ENCODE assay signal across 24 cellular contexts in the genomic region with DNA sequence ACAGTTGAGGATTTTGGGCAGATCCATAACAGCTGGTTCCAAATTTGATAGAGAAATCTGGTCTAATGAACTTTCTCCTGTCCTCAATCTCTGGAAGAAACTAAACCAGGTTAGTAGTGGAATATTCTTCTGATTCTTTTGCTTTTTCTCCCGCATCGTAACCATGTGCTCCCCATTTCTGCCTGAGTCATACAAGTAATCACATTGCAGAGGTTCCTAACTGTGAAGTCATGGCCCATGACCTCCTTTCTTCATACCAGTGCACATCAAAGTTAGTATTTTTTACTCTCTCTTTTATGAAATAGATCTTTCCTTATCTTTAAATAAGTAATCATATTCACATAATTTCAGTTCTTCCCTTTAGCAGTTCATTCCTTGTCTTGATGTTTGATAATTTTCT.
DNase-seq lines count a peak whose midpoint lies in the region; TF ChIP-seq lines count a peak whose summit lies in the region.
"Had no signal": no experiment of that assay in that cellular context is flagged by ENCODE, and none has a peak within 500 bp of the region (broad histone marks: within the 10 kb centered on the region; RNA-seq: fewer than 3 reads in every experiment).

No MANE protein-coding gene starts in this region.

- DNase-seq in EL, result peak; percentile 67
- no peak for DNase-seq in SK-N-SH
- peak; percentile 72 for DNase-seq in fibroblast of mammary gland (ENCODE audit: low read depth)
- DNase-seq in mesendoderm, result peak; percentile 9
- DNase-seq in activated T-cell treated with anti-CD3 and anti-CD28 coated beads for 4 hours, result no peak
- no peak for DNase-seq in activated naive CD4-positive, alpha-beta T cell (lab: John Stamatoyannopoulos, UW)
- DNase-seq in NAMALWA (ENCODE audit: low spot score), result no peak
- no peak for DNase-seq in activated T-cell treated with anti-CD3 and anti-CD28 coated beads, Interleukin-2, amount 50 U/mL, for 1 hour
- DNase-seq: activated B cell treated with CpG ODN at 0.5 μM for 24 hours; activated CD4-positive, alpha-beta T cell treated with anti-CD3 and anti-CD28 coated beads, Interleukin-2, amount 50 U/mL, for 48 hours; activated CD8-positive, alpha-beta memory T cell treated with anti-CD3 and anti-CD28 coated beads, Interleukin-2, amount 50 U/mL, for 48 hours; activated effector memory CD4-positive, alpha-beta T cell treated with anti-CD3 and anti-CD28 coated beads, Interleukin-2, amount 50 U/mL, for 16 hours; colonic mucosa; H9; heart left ventricle; naive B cell; NCI-H2029 treated with DMSO at 0.1 percent for 48 hours; NCI-H82; nucleus accumbens; small intestine; stimulated activated CD4-positive, alpha-beta T cell treated with anti-CD3 and anti-CD28 coated beads, Interleukin-2, amount 100 ng/mL, for 24 hours; T-helper 9 cell had no signal

- no peak for TF ChIP-seq CTCF in SK-N-SH (IDR thresholded peaks at IDR 0.05)
- TF ChIP-seq CTCF in fibroblast of mammary gland (conservative IDR thresholded peaks at IDR 0.05; ENCODE audit: control insufficient read depth, insufficient read depth, low read depth, low read length), result no peak

- no peaks in the 10 kb centered on the region for H4K20me1 ChIP-seq in SK-N-SH (ENCODE audit: insufficient read depth)

- H3K27me3 ChIP-seq in SK-N-SH (ENCODE audit: insufficient read depth) (no peaks in the 10 kb centered on the region), mesendoderm (ENCODE audit: insufficient read depth, low read length, poor library complexity) (no peaks in the 10 kb centered on the region)
- H3K27me3 ChIP-seq: colonic mucosa, esophagus muscularis mucosa, heart left ventricle had no signal

- no peak overlapping the region for H4K5ac ChIP-seq in mesendoderm (ENCODE audit: low read length)

- H3K9ac ChIP-seq in SK-N-SH (no peak overlapping the region), mesendoderm (ENCODE audit: low read length) (no peak overlapping the region)

- H4K8ac ChIP-seq in mesendoderm (ENCODE audit: low read depth, low read length), result no peak overlapping the region

- TF ChIP-seq EP300 in SK-N-SH (IDR thresholded peaks at IDR 0.05; ENCODE audit: borderline replicate concordance in 1 of 2, low read depth in 1 of 2, low read length in 1 of 2), result no peak

- peaks cover 0 to 16% of the 10 kb centered on the region in 2 experiments for H3K36me3 ChIP-seq in SK-N-SH (replicated peaks in 1 of 2; ENCODE audit: control insufficient read depth in 1 of 2, insufficient read depth in 2 of 2, low read length in 1 of 2)
- no peaks in the 10 kb centered on the region for H3K36me3 ChIP-seq in mesendoderm (ENCODE audit: control insufficient read depth, insufficient read depth, low read length)
- H3K36me3 ChIP-seq: colonic mucosa had no signal

- no peak overlapping the region for H2BK15ac ChIP-seq in mesendoderm (replicated peaks; ENCODE audit: low read depth)

- H2BK5ac ChIP-seq in mesendoderm (ENCODE audit: low read length), result no peak overlapping the region

- CTCF ChIA-PET in SK-N-SH (lab: Yijun Ruan, JAX), result no interaction called here

- no peak overlapping the region for H3K4me3 ChIP-seq in SK-N-SH (ENCODE audit: low read depth in 2 of 2, low read length in 1 of 2)
- H3K4me3 ChIP-seq in fibroblast of mammary gland (ENCODE audit: control insufficient read depth, low read depth, low read length), result no peak overlapping the region
- H3K4me3 ChIP-seq in mesendoderm (ENCODE audit: low read length), result no peak overlapping the region
- H3K4me3 ChIP-seq: A549, colonic mucosa, esophagus muscularis mucosa, heart left ventricle had no signal

- H3K27ac ChIP-seq in SK-N-SH (ENCODE audit: low read depth in 2 of 2, low read length in 1 of 2) (peak overlapping the region in 1 of 2 experiments; percentile 9; a peak in 2 of 4 replicates), mesendoderm (ENCODE audit: low read depth, low read length) (no peak overlapping the region)
- H3K27ac ChIP-seq: A549, colonic mucosa, esophagus muscularis mucosa, heart left ventricle had no signal

- H3K79me2 ChIP-seq in SK-N-SH (ENCODE audit: insufficient read depth), result no peaks in the 10 kb centered on the region
- H3K79me2 ChIP-seq in mesendoderm (ENCODE audit: control insufficient read depth, insufficient read depth, low read length), result no peaks in the 10 kb centered on the region

- H3K23ac ChIP-seq in mesendoderm (ENCODE audit: low read length), result no peak overlapping the region

- TF ChIP-seq RAD21 in SK-N-SH (IDR thresholded peaks at IDR 0.05; ENCODE audit: low read length), result no peak

- no peaks in the 10 kb centered on the region for H3K9me3 ChIP-seq in SK-N-SH
- H3K9me3 ChIP-seq: A549, colonic mucosa, esophagus muscularis mucosa, heart left ventricle had no signal

- H2AK5ac ChIP-seq in mesendoderm (ENCODE audit: low read length), result no peak overlapping the region

- no peaks in the 10 kb centered on the region for H3K79me1 ChIP-seq in mesendoderm (ENCODE audit: low read length)

- H3K18ac ChIP-seq in mesendoderm (ENCODE audit: low read length), result no peak overlapping the region

- no peak overlapping the region for H2BK120ac ChIP-seq in mesendoderm (ENCODE audit: low read depth, low read length)

- POLR2A ChIA-PET in SK-N-SH (lab: Yijun Ruan, JAX), result no interaction called here

- H3K4ac ChIP-seq in mesendoderm (ENCODE audit: low read depth, low read length), result no peak overlapping the region

- WGBS in SK-N-SH (ENCODE audit: low lambda C conversion rate), result 71% methylated on average over 2 of the region's 2 CpGs
- no CpG with 5 or more reads among the region's 2 CpGs for WGBS in mesendoderm (ENCODE audit: extremely low coverage, insufficient coverage, low lambda C conversion rate)

- no peak overlapping the region for H3K56ac ChIP-seq in mesendoderm (ENCODE audit: low read length)

- H3K4me1 ChIP-seq in SK-N-SH (ENCODE audit: control insufficient read depth in 1 of 2, insufficient read depth in 2 of 2, low read depth in 1 of 2, low read length in 1 of 2) (no peaks in the 10 kb centered on the region; a peak in 1 of 4 replicates), mesendoderm (ENCODE audit: control insufficient read depth, low read depth, low read length) (no peaks in the 10 kb centered on the region)
- H3K4me1 ChIP-seq: A549, colonic mucosa, esophagus muscularis mucosa, heart left ventricle had no signal

- no peak overlapping the region for H2AFZ ChIP-seq in SK-N-SH (ENCODE audit: low read depth)

- no peaks in the 10 kb centered on the region for H3F3A ChIP-seq in SK-N-SH (replicated peaks; ENCODE audit: insufficient read depth)

- H3K9me2 ChIP-seq in SK-N-SH, result no peaks in the 10 kb centered on the region

- H3K4me2 ChIP-seq in SK-N-SH, result no peak overlapping the region
- no peak overlapping the region for H3K4me2 ChIP-seq in mesendoderm (ENCODE audit: low read length)
- H3K4me2 ChIP-seq: A549 had no signal

TF ChIP-seq in SK-N-SH, 30 proteins besides CTCF, POLR2A, EP300 and RAD21:
- TF ChIP-seq JUND (IDR thresholded peaks at IDR 0.05) (no peak), YY1 (IDR thresholded peaks at IDR 0.05; ENCODE audit: low read depth) (no peak), GABPA (IDR thresholded peaks at IDR 0.05; ENCODE audit: low read depth) (no peak), FOSL2 (IDR thresholded peaks at IDR 0.05; ENCODE audit: borderline replicate concordance, low read depth) (peak; percentile 38; the same call in 1 of the 2 replicates), FOXM1 (IDR thresholded peaks at IDR 0.05; ENCODE audit: low read depth) (no peak), EZH2phosphoT487 (IDR thresholded peaks at IDR 0.05; ENCODE audit: borderline replicate concordance, low read depth) (no peak), SMC3 (IDR thresholded peaks at IDR 0.05; ENCODE audit: low read depth, low read length) (no peak), NRF1 (IDR thresholded peaks at IDR 0.05; ENCODE audit: low read depth, low read length) (no peak), TAF1 (IDR thresholded peaks at IDR 0.05; ENCODE audit: borderline replicate concordance, low read depth, low read length) (no peak), RCOR1 (IDR thresholded peaks at IDR 0.05; ENCODE audit: low read length) (no peak), RFX5 (IDR thresholded peaks at IDR 0.05; ENCODE audit: low read length) (no peak)
- TF ChIP-seq, protein P1, sequence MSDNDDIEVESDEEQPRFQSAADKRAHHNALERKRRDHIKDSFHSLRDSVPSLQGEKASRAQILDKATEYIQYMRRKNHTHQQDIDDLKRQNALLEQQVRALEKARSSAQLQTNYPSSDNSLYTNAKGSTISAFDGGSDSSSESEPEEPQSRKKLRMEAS (IDR thresholded peaks at IDR 0.05; ENCODE audit: low read depth), result peak; percentile 66; the same call in 1 of the 2 replicates
TF ChIP-seq in SK-N-SH: peak in this region for 2.

Comparison
In these comparisons a context has a peak if more than half of its experiments do, and no peak if none do; other contexts are left out.
1. DNase-seq: peak in EL (single experiment), fibroblast of mammary gland (single experiment) and mesendoderm (single experiment); none in SK-N-SH (single experiment), activated T-cell treated with anti-CD3 and anti-CD28 coated beads for 4 hours (single experiment), activated naive CD4-positive, alpha-beta T cell (0 of 4), NAMALWA (single experiment) and activated T-cell treated with anti-CD3 and anti-CD28 coated beads, Interleukin-2, amount 50 U/mL, for 1 hour (single experiment).